Comparison of ENCODE assay signal across 20 cellular contexts in genomic region chr3:146637871-146638270, GRCh38. TPM values are rescaled to one million over a fixed set of nuclear protein-coding genes. Genes with fewer than 3 reads are reported as not detected.
DNase-seq lines count a peak whose midpoint lies in the region; ATAC-seq, FAIRE-seq and TF ChIP-seq lines count a peak whose summit lies in the region.
"Had no signal": no experiment of that assay in that cellular context is flagged by ENCODE, and none has a peak within 500 bp of the region (broad histone marks: within the 10 kb centered on the region; RNA-seq: fewer than 3 reads in every experiment).

No MANE protein-coding gene starts in this region.

- FAIRE-seq in GM12878 (lab: Jason Lieb, UNC): peak; percentile 31
- FAIRE-seq: GM18507 had no signal

- no peak overlapping the region for H3K4me2 ChIP-seq in GM12878 (ENCODE audit: control insufficient read depth, insufficient read depth)
- no peak overlapping the region for H3K4me2 ChIP-seq in smooth muscle cell
- H3K4me2 ChIP-seq: BLaER1, KMS-11 had no signal

- H2AFZ ChIP-seq in GM12878 (ENCODE audit: control insufficient read depth, low read depth, low read length): no peak overlapping the region
- H2AFZ ChIP-seq in smooth muscle cell (ENCODE audit: low read depth): peak overlapping the region; percentile 33
- H2AFZ ChIP-seq: GM23248 had no signal

- intact Hi-C loops in GM12878 (cut with micrococcal nuclease; ENCODE audit: unreplicated experiment): no loop called here

- H4K20me1 ChIP-seq in GM12878 (ENCODE audit: control insufficient read depth, insufficient read depth): no peaks in the 10 kb centered on the region
- no peaks in the 10 kb centered on the region for H4K20me1 ChIP-seq in smooth muscle cell (ENCODE audit: low read depth)
- H4K20me1 ChIP-seq: BLaER1 had no signal

- H3K4me1 ChIP-seq in SJCRH30: peaks cover 40% of the 10 kb centered on the region
- H3K4me1 ChIP-seq in GM12878 (ENCODE audit: control insufficient read depth, insufficient read depth, low read length): no peaks in the 10 kb centered on the region
- no peaks in the 10 kb centered on the region for H3K4me1 ChIP-seq in smooth muscle cell (ENCODE audit: low read depth)
- H3K4me1 ChIP-seq: BLaER1 had no signal

- TF ChIP-seq POLR2A in GM12878 (IDR thresholded peaks at IDR 0.05; ENCODE audit: low read depth, low read length): no peak

- SMC1A ChIA-PET in GM12878 (lab: Charles Lee; ENCODE audit: uncharacterized antibody, unreplicated experiment): interaction anchor here (1.0 to 1.7 kb wide), 5 partner anchors 9 to 572 kb away, joined by 3 to 8 read pairs (median 4); no protein-coding TSS in a partner anchor

- no peak for ATAC-seq in GM12878
- no peak for ATAC-seq in HG02610 (IDR thresholded peaks at IDR 0.05; ENCODE audit: unreplicated experiment)

- no peaks in the 10 kb centered on the region for H3K79me2 ChIP-seq in GM12878 (ENCODE audit: control insufficient read depth, insufficient read depth, low read length)
- H3K79me2 ChIP-seq in smooth muscle cell (ENCODE audit: low read depth): no peaks in the 10 kb centered on the region

- POLR2A ChIA-PET in GM12878 (lab: Charles Lee): no interaction called here

- TF ChIP-seq EP300 in GM12878 (IDR thresholded peaks at IDR 0.05; ENCODE audit: borderline replicate concordance in 1 of 2, control insufficient read depth in 1 of 2, low read depth in 2 of 2, low read length in 2 of 2): no peak

- BruUV-seq in GM12878 (replicated peaks; lab: Mats Ljungman, UMichigan): no TSS peak

- no peaks in the 10 kb centered on the region for H3F3A ChIP-seq in smooth muscle cell (ENCODE audit: low read depth)

- TF ChIP-seq RAD21 in GM12878 (IDR thresholded peaks at IDR 0.05; ENCODE audit: insufficient read depth, low read depth, low read length): no peak

- DNase-seq in DMS53 (lab: John Stamatoyannopoulos, UW) (peak; percentile 32), DMS53 treated with DMSO at 0.1 percent for 48 hours (lab: John Stamatoyannopoulos, UW; ENCODE audit: unreplicated experiment) (no peak), SJCRH30 (peak; percentile 5 to 35), GM12878 (ENCODE audit: low read depth, low spot score) (no peak), smooth muscle cell (lab: John Stamatoyannopoulos, UW; ENCODE audit: unreplicated experiment) (no peak), H4 (ENCODE audit: low spot score) (no peak), GM13977 (ENCODE audit: low spot score) (no peak)
- DNase-seq: CD8-positive, alpha-beta memory T cell; DMS79; GDM1; GM23248; H7 had no signal

- no peak overlapping the region for H3K27ac ChIP-seq in SJCRH30
- no peak overlapping the region for H3K27ac ChIP-seq in GM12878 (ENCODE audit: control insufficient read depth, insufficient read depth)
- H3K27ac ChIP-seq in smooth muscle cell (ENCODE audit: low read depth): no peak overlapping the region
- H3K27ac ChIP-seq: 22Rv1, BLaER1, GM23248, KMS-11 had no signal

- TF ChIP-seq CTCF in GM12878 (IDR thresholded peaks at IDR 0.05 in 2 of 3, conservative IDR thresholded peaks at IDR 0.05 in 1 of 3; ENCODE audit: control insufficient read depth in 2 of 3, extremely low read depth in 1 of 3, insufficient read depth in 1 of 3, low read depth in 3 of 3, low read length in 3 of 3) (no peak), smooth muscle cell (IDR thresholded peaks at IDR 0.05; ENCODE audit: borderline replicate concordance, insufficient read depth, poor library complexity, severe bottlenecking) (no peak), GM13977 (IDR thresholded peaks at IDR 0.05; ENCODE audit: extremely low read depth, insufficient read depth, missing control alignments) (no peak)

- H3K9me3 ChIP-seq in SJCRH30 (replicated peaks) (no peaks in the 10 kb centered on the region), GM12878 (replicated peaks; ENCODE audit: control insufficient read depth, insufficient read depth, low read length) (no peaks in the 10 kb centered on the region), smooth muscle cell (replicated peaks; ENCODE audit: low read depth) (no peaks in the 10 kb centered on the region)
- H3K9me3 ChIP-seq: BLaER1, Caco-2 had no signal

- 44% methylated on average over 3 of the region's 3 CpGs for WGBS in GM12878 (ENCODE audit: insufficient coverage, insufficient replicate concordance, low lambda C conversion rate, missing lambda C conversion rate)
- WGBS in smooth muscle cell (ENCODE audit: low lambda C conversion rate): 94% methylated on average over 3 of the region's 3 CpGs

- CTCF ChIA-PET in GM12878 (lab: Yijun Ruan, JAX): interaction anchor here (0.6 to 2.6 kb wide), 11 partner anchors 9 to 449 kb away, joined by 3 to 25 read pairs (median 5); no protein-coding TSS in a partner anchor

- RAD21 ChIA-PET in GM12878 (lab: Charles Lee; ENCODE audit: unreplicated experiment): interaction anchor here (1.4 to 1.7 kb wide), 3 partner anchors 47 to 572 kb away, joined by 4 to 8 read pairs (median 6); no protein-coding TSS in a partner anchor

- H3K4me3 ChIP-seq in SJCRH30 (no peak overlapping the region), GM12878 (no peak overlapping the region), smooth muscle cell (no peak overlapping the region)
- H3K4me3 ChIP-seq: BLaER1, GM23248 had no signal

- H3K27me3 ChIP-seq in SJCRH30: no peaks in the 10 kb centered on the region
- H3K27me3 ChIP-seq in GM12878 (replicated peaks in 1 of 2; ENCODE audit: control insufficient read depth in 2 of 2, insufficient read depth in 2 of 2, low read length in 1 of 2): no peaks in the 10 kb centered on the region
- H3K27me3 ChIP-seq in smooth muscle cell (ENCODE audit: low read depth): no peaks in the 10 kb centered on the region
- H3K27me3 ChIP-seq: BLaER1 had no signal

- in situ Hi-C loops in GM12878 (cut with MboI) (no loop called here), GM13977 (cut with MboI; ENCODE audit: low pct_unique_long_range_greater_than_20kb, low sequenced_read_pairs, unreplicated experiment) (no loop called here)

- H3K36me3 ChIP-seq in SJCRH30 (no peaks in the 10 kb centered on the region), GM12878 (ENCODE audit: control insufficient read depth in 2 of 2, insufficient read depth in 2 of 2, low read length in 1 of 2) (no peaks in the 10 kb centered on the region), smooth muscle cell (ENCODE audit: low read depth) (no peaks in the 10 kb centered on the region)
- H3K36me3 ChIP-seq: BLaER1 had no signal

- no peak overlapping the region for H3K9ac ChIP-seq in GM12878 (ENCODE audit: control insufficient read depth, insufficient read depth, low read length)
- no peak overlapping the region for H3K9ac ChIP-seq in smooth muscle cell (ENCODE audit: low read depth)
- H3K9ac ChIP-seq: BLaER1, GM23248, KMS-11 had no signal

TF ChIP-seq in GM12878, 131 proteins besides CTCF, POLR2A, EP300 and RAD21 (continues in another document):
- no peak for TF ChIP-seq CBX5 (IDR thresholded peaks at IDR 0.05; ENCODE audit: low read depth)
- TF ChIP-seq ZBTB4 (CRISPR knock-in tag; IDR thresholded peaks at IDR 0.05): no peak

RNA-seq across cellular contexts. Expression of gene PLSCR5, which starts 32.7 kb away (rescaled TPM):
- total RNA-seq in SJCRH30 (2014; rRNA removed; shearing (Covaris generic)): not detected in 2 replicates
- not detected in 2 replicates for total RNA-seq in GM12878 (2013; cell fraction: nucleolus; rRNA removed)
- total RNA-seq in GM12878 (2014; rRNA removed) (not detected in 2 replicates), GM12878 (2014; rRNA removed; fragmentation: Illumina TruSeq; extraction: Trizol) (not detected in 2 replicates), GM12878 (2021) (not detected in 2 replicates), smooth muscle cell (0.27 and 0.49 TPM in 2 replicates)
- not detected for polyA plus RNA-seq in GM12878 (2011; ENCODE audit: low read depth)
- polyA plus RNA-seq in GM12878 (2011; rRNA removed) (not detected in 2 replicates), GM12878 (2014; fragmentation: Illumina TruSeq; extraction: Trizol) (not detected in 2 replicates), GM12878 (2014; fragmentation: Nextera tagmentation; extraction: Ambion mirVana) (not detected), GM12878 (2014; rRNA removed) (0.06 TPM in 1 of 2 replicates, not detected in the other), GM12878 (2016; fragmentation: Nextera tagmentation; extraction: Ambion mirVana) (not detected), smooth muscle cell (0.51 TPM in 1 of 2 replicates, not detected in the other)
- polyA plus RNA-seq in GM12878 (2011; cell fraction: cytosol; rRNA removed): not detected in 2 replicates
- not detected in 2 replicates for polyA plus RNA-seq in GM12878 (2011; cell fraction: nucleus; rRNA removed)
- not detected in 2 replicates for polyA plus RNA-seq in GM12878 (2012)
- not detected in 2 replicates for polyA minus RNA-seq in GM12878 (2011; rRNA and poly(A)+ RNA removed)
- not detected in 2 replicates for polyA minus RNA-seq in GM12878 (2011; cell fraction: cytosol; rRNA and poly(A)+ RNA removed)
- not detected in 2 replicates for polyA minus RNA-seq in GM12878 (2011; cell fraction: nucleus; rRNA and poly(A)+ RNA removed)
- not detected in 2 replicates for total RNA-seq in H4 (2014; rRNA removed; shearing (Covaris generic))
- total RNA-seq: A673; Caco-2; CD8-positive, alpha-beta memory T cell; GM23248; H7; HT1080 had no signal
- polyA plus RNA-seq: CD8-positive, alpha-beta memory T cell; GM23248 had no signal

Comparison
In these comparisons a context has a peak if more than half of its experiments do, and no peak if none do; other contexts are left out.
1. DNase-seq: peak in DMS53 (single experiment) and SJCRH30 (2 of 2); none in DMS53 treated with DMSO at 0.1 percent for 48 hours (single experiment), GM12878 (single experiment), smooth muscle cell (single experiment), H4 (single experiment) and GM13977 (single experiment).